ENCODE assay signal across 13 cellular contexts in the genomic region with DNA sequence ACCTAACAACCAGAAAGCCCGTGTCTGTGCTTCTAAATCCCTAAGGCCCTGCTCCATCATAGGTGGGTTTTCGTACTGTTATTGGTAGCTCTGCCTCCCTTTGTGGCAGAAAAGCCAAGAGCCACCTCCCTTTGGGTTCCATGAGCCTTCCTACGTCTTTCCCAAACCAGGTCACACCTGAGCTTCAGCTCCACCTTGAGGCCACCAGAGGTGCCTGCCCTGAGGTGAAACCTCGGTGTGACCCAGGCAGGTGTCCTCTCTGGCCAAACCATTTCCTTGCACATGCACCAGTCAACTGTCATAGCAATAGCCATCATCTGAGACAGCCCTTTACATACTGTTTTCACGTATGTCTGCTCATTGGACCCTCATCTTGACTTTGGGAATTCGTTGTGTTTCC.
DNase-seq lines count a peak whose midpoint lies in the region; ATAC-seq, FAIRE-seq and TF ChIP-seq lines count a peak whose summit lies in the region.
"Had no signal": no experiment of that assay in that cellular context is flagged by ENCODE, and none has a peak within 500 bp of the region (broad histone marks: within the 10 kb centered on the region; RNA-seq: fewer than 3 reads in every experiment).

No MANE protein-coding gene starts in this region.

- H2AFZ ChIP-seq in K562 (ENCODE audit: low read depth, low read length), result no peak overlapping the region

- peaks cover 47% of the 10 kb centered on the region for H3K36me3 Mint-ChIP-seq in T-helper 2 cell treated with Interferon-gamma antibody and Interleukin-4, amounts not matched to agents 5 μg/mL and 100 μg/mL, for 36 hours (ENCODE audit: low read depth)
- H3K36me3 Mint-ChIP-seq in natural killer cell, result peaks cover 7% of the 10 kb centered on the region

- H3K4me3 ChIP-seq in K562, result no peak overlapping the region
- H3K4me3 ChIP-seq: ovary had no signal

- no peak for TF ChIP-seq EP300 in K562 (IDR thresholded peaks at IDR 0.05; ENCODE audit: low read length)

- no TSS peak for BruUV-seq in K562 (replicated peaks; lab: Mats Ljungman, UMichigan)

- no peaks in the 10 kb centered on the region for H3K9me1 ChIP-seq in K562 (ENCODE audit: control insufficient read depth, insufficient read depth, low read length)

- no peaks in the 10 kb centered on the region for H3K9me3 ChIP-seq in K562 (replicated peaks; ENCODE audit: control insufficient read depth, insufficient read depth, low read depth, low read length)
- H3K9me3 ChIP-seq: ovary had no signal

- no peak overlapping the region for H3K27ac ChIP-seq in K562 (ENCODE audit: extremely low read depth, low read depth, low read length)
- H3K27ac ChIP-seq: ovary had no signal

- no peak overlapping the region for H3K4me2 ChIP-seq in K562 (ENCODE audit: insufficient read depth, low read length)

- no peaks in the 10 kb centered on the region for H3K4me1 ChIP-seq in K562 (replicated peaks in 1 of 2; ENCODE audit: control insufficient read depth in 2 of 2, insufficient read depth in 2 of 2, low read length in 2 of 2)

- in situ Hi-C loops in K562 (cut with MboI), result no loop called here

- H4K20me1 ChIP-seq in K562 (replicated peaks; ENCODE audit: control insufficient read depth, insufficient read depth, low read length), result no peaks in the 10 kb centered on the region

- WGBS in K562 (ENCODE audit: insufficient coverage, low coverage, missing lambda C conversion rate), result 0% methylated on average over 6 of the region's 6 CpGs

- peaks cover 0 to 4% of the 10 kb centered on the region in 2 experiments; a peak in 2 of 5 replicates for H3K27me3 ChIP-seq in K562 (ENCODE audit: control insufficient read depth in 2 of 2, insufficient read depth in 2 of 2, low read length in 2 of 2)
- H3K27me3 ChIP-seq: ovary had no signal

- POLR2A ChIA-PET in K562 (lab: Yijun Ruan, JAX), result no interaction called here

- H3K27me3 Mint-ChIP-seq in T-helper 2 cell treated with Interferon-gamma antibody and Interleukin-4, amounts not matched to agents 5 μg/mL and 100 μg/mL, for 36 hours (ENCODE audit: low read depth), result no peaks in the 10 kb centered on the region
- H3K27me3 Mint-ChIP-seq in natural killer cell (ENCODE audit: low read depth in 2 of 2), result peaks cover 30 to 37% of the 10 kb centered on the region in 2 donors

- no peak for DNase-seq in T-helper 2 cell treated with Interferon-gamma antibody and Interleukin-4, amounts not matched to agents 5 μg/mL and 100 μg/mL, for 36 hours (ENCODE audit: low spot score)
- DNase-seq in T-helper 2 cell (no peak), HuH-7 (ENCODE audit: low spot score) (peak; percentile 46), K562 (ENCODE audit: extremely low read depth in 1 of 4, low spot score in 3 of 4) (peak in 2 of 4 experiments; percentile 6 to 11), natural killer cell (no peak), NCI-H510A (lab: John Stamatoyannopoulos, UW) (no peak), NCI-H1417 treated with DMSO at 0.1 percent for 48 hours (lab: John Stamatoyannopoulos, UW) (no peak), nucleus accumbens (lab: John Stamatoyannopoulos, UW) (no peak)
- DNase-seq: activated naive CD4-positive, alpha-beta T cell treated with anti-CD3 and anti-CD28 coated beads for 36 hours; hypothalamus; KG1; NCI-H2081 treated with DMSO at 0.1 percent for 48 hours; ovary had no signal

- H3K27ac Mint-ChIP-seq in T-helper 2 cell treated with Interferon-gamma antibody and Interleukin-4, amounts not matched to agents 5 μg/mL and 100 μg/mL, for 36 hours, result peak overlapping the region; percentile 76
- H3K27ac Mint-ChIP-seq in natural killer cell, result peak overlapping the region; percentile 36 to 60

- FAIRE-seq in K562 (lab: Jason Lieb, UNC), result no peak

- 0 out of 6 replicates have a peak, but pooled peaks of 1 of the 3 experiments have one; percentile 24 for TF ChIP-seq CTCF in K562 (IDR thresholded peaks at IDR 0.05 in 2 of 3, conservative IDR thresholded peaks at IDR 0.05 in 1 of 3; ENCODE audit: insufficient read depth in 2 of 3, low read depth in 1 of 3, low read length in 3 of 3)
- no peak for TF ChIP-seq CTCF in natural killer cell (IDR thresholded peaks at IDR 0.05)

- no peak for TF ChIP-seq POLR2A in K562 (conservative IDR thresholded peaks at IDR 0.05)

- ATAC-seq in K562 (peak; percentile 69), natural killer cell (no peak)

- no peaks in the 10 kb centered on the region for H3K36me3 ChIP-seq in K562 (ENCODE audit: control insufficient read depth, insufficient read depth, low read length)
- H3K36me3 ChIP-seq: ovary had no signal

- intact Hi-C loops in K562 (cut with micrococcal nuclease) (no loop called here), natural killer cell (cut with micrococcal nuclease) (no loop called here)

- CTCF ChIA-PET in K562 (lab: Yijun Ruan, JAX; ENCODE audit: low intra/inter-chr PET ratio), result no interaction called here

- peak in 1 of 2 experiments; percentile 7; a peak in 1 of 4 replicates for TF ChIP-seq RAD21 in K562 (CRISPR knock-in tag; conservative IDR thresholded peaks at IDR 0.05 in 1 of 2, IDR thresholded peaks at IDR 0.05 in 1 of 2)

- peaks cover 60% of the 10 kb centered on the region for H3K4me1 Mint-ChIP-seq in T-helper 2 cell treated with Interferon-gamma antibody and Interleukin-4, amounts not matched to agents 5 μg/mL and 100 μg/mL, for 36 hours (ENCODE audit: low read depth)
- peaks cover 24 to 30% of the 10 kb centered on the region in 2 donors for H3K4me1 Mint-ChIP-seq in natural killer cell

- no peak overlapping the region for H3K9ac ChIP-seq in K562 (ENCODE audit: insufficient read depth in 1 of 2, low read depth in 2 of 2, low read length in 2 of 2)

- H3K9me3 Mint-ChIP-seq in T-helper 2 cell treated with Interferon-gamma antibody and Interleukin-4, amounts not matched to agents 5 μg/mL and 100 μg/mL, for 36 hours, result peaks cover 36% of the 10 kb centered on the region
- peaks cover 2% of the 10 kb centered on the region in 2 donors for H3K9me3 Mint-ChIP-seq in natural killer cell

- no peaks in the 10 kb centered on the region for H3K79me2 ChIP-seq in K562 (ENCODE audit: control insufficient read depth, insufficient read depth, low read length)

- H3K4me3 Mint-ChIP-seq in T-helper 2 cell treated with Interferon-gamma antibody and Interleukin-4, amounts not matched to agents 5 μg/mL and 100 μg/mL, for 36 hours, result peak overlapping the region; percentile 63
- peak overlapping the region; percentile 18 for H3K4me3 Mint-ChIP-seq in natural killer cell
- H3K4me3 Mint-ChIP-seq: activated naive CD4-positive, alpha-beta T cell treated with anti-CD3 and anti-CD28 coated beads for 36 hours had no signal

TF ChIP-seq in K562, 482 proteins besides CTCF, POLR2A, EP300 and RAD21 (continues in another document):
- TF ChIP-seq, protein P1, sequence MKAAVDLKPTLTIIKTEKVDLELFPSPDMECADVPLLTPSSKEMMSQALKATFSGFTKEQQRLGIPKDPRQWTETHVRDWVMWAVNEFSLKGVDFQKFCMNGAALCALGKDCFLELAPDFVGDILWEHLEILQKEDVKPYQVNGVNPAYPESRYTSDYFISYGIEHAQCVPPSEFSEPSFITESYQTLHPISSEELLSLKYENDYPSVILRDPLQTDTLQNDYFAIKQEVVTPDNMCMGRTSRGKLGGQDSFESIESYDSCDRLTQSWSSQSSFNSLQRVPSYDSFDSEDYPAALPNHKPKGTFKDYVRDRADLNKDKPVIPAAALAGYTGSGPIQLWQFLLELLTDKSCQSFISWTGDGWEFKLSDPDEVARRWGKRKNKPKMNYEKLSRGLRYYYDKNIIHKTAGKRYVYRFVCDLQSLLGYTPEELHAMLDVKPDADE (conservative IDR thresholded peaks at IDR 0.05; ENCODE audit: control insufficient read depth, low read depth, low read length), result no peak
- TF ChIP-seq MTF1 (CRISPR knock-in tag; IDR thresholded peaks at IDR 0.05; ENCODE audit: borderline replicate concordance) (no peak), BMI1 (IDR thresholded peaks at IDR 0.05; ENCODE audit: low read length) (no peak), NFIC (IDR thresholded peaks at IDR 0.05) (no peak), HDAC2 (IDR thresholded peaks at IDR 0.05) (no peak), NFYB (IDR thresholded peaks at IDR 0.05; ENCODE audit: extremely low read depth, insufficient read length) (no peak), SNRNP70 (optimal IDR thresholded peaks at IDR 0.05; ENCODE audit: low read depth, low read length) (no peak), POLR2AphosphoS5 (IDR thresholded peaks at IDR 0.05; ENCODE audit: control insufficient read depth, insufficient read depth, low read depth, low read length) (no peak), MTA1 (IDR thresholded peaks at IDR 0.05; ENCODE audit: borderline replicate concordance) (no peak), RBBP5 (IDR thresholded peaks at IDR 0.05; ENCODE audit: borderline replicate concordance, insufficient read depth, low read length, poor library complexity, severe bottlenecking) (no peak), TFAM (CRISPR knock-in tag; conservative IDR thresholded peaks at IDR 0.05) (no peak), THRAP3 (IDR thresholded peaks at IDR 0.05; ENCODE audit: borderline replicate concordance) (no peak), PPARD (CRISPR knock-in tag; IDR thresholded peaks at IDR 0.05) (no peak)
- TF ChIP-seq, protein P2, sequence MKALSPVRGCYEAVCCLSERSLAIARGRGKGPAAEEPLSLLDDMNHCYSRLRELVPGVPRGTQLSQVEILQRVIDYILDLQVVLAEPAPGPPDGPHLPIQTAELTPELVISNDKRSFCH (CRISPR knock-in tag; IDR thresholded peaks at IDR 0.05), result no peak
- TF ChIP-seq, protein P2 (tag; IDR thresholded peaks at IDR 0.05), result no peak
- TF ChIP-seq, protein P3, sequence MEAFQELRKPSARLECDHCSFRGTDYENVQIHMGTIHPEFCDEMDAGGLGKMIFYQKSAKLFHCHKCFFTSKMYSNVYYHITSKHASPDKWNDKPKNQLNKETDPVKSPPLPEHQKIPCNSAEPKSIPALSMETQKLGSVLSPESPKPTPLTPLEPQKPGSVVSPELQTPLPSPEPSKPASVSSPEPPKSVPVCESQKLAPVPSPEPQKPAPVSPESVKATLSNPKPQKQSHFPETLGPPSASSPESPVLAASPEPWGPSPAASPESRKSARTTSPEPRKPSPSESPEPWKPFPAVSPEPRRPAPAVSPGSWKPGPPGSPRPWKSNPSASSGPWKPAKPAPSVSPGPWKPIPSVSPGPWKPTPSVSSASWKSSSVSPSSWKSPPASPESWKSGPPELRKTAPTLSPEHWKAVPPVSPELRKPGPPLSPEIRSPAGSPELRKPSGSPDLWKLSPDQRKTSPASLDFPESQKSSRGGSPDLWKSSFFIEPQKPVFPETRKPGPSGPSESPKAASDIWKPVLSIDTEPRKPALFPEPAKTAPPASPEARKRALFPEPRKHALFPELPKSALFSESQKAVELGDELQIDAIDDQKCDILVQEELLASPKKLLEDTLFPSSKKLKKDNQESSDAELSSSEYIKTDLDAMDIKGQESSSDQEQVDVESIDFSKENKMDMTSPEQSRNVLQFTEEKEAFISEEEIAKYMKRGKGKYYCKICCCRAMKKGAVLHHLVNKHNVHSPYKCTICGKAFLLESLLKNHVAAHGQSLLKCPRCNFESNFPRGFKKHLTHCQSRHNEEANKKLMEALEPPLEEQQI (IDR thresholded peaks at IDR 0.05), result no peak
